ENCODE assay signal across 8 cellular contexts in genomic region chrX:129905787-129906580, GRCh38. TPM values are rescaled to one million over a fixed set of nuclear protein-coding genes. Genes with fewer than 3 reads are reported as not detected.
DNase-seq lines count a peak whose midpoint lies in the region; ATAC-seq, FAIRE-seq and TF ChIP-seq lines count a peak whose summit lies in the region.

A gene with protein sequence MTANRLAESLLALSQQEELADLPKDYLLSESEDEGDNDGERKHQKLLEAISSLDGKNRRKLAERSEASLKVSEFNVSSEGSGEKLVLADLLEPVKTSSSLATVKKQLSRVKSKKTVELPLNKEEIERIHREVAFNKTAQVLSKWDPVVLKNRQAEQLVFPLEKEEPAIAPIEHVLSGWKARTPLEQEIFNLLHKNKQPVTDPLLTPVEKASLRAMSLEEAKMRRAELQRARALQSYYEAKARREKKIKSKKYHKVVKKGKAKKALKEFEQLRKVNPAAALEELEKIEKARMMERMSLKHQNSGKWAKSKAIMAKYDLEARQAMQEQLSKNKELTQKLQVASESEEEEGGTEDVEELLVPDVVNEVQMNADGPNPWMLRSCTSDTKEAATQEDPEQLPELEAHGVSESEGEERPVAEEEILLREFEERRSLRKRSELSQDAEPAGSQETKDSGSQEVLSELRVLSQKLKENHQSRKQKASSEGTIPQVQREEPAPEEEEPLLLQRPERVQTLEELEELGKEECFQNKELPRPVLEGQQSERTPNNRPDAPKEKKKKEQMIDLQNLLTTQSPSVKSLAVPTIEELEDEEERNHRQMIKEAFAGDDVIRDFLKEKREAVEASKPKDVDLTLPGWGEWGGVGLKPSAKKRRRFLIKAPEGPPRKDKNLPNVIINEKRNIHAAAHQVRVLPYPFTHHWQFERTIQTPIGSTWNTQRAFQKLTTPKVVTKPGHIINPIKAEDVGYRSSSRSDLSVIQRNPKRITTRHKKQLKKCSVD (plus strand): TSS chrX:129906164. CDS start chrX:129906211, 47 bp downstream.

- H3K27ac ChIP-seq in keratinocyte (ENCODE audit: control insufficient read depth, insufficient read depth, low read length): peak within 1 kb of the TSS; percentile 71

- peak within 1 kb of the TSS; percentile 62 for H2AFZ ChIP-seq in keratinocyte (ENCODE audit: control insufficient read depth, low read length)

- TF ChIP-seq POLR2A in GM19099 (IDR thresholded peaks at IDR 0.05; ENCODE audit: extremely low read depth, insufficient read length, low read depth): peak; percentile 71

- peaks cover 12% of the 10 kb centered on the region for H3K79me2 ChIP-seq in keratinocyte (ENCODE audit: control insufficient read depth, insufficient read depth, low read length)

- H3K4me3 ChIP-seq in keratinocyte (ENCODE audit: control insufficient read depth in 2 of 3, extremely low read depth in 1 of 3, insufficient read depth in 2 of 3, low read depth in 1 of 3, low read length in 3 of 3): peak within 1 kb of the TSS; percentile 66 to 79 (median 72)

- H3K36me3 Mint-ChIP-seq in chondrocyte (ENCODE audit: low read depth): peaks cover 2% of the 10 kb centered on the region

- H3K9me1 ChIP-seq in keratinocyte (ENCODE audit: control insufficient read depth, extremely low read depth, insufficient read depth, low read length): peaks cover 2% of the 10 kb centered on the region

- H3K4me3 Mint-ChIP-seq in chondrocyte (ENCODE audit: unreplicated experiment): peak within 1 kb of the TSS; percentile 82

- ATAC-seq in HG03432 (IDR thresholded peaks at IDR 0.05; ENCODE audit: unreplicated experiment): peak; percentile 99

- DNase-seq in AG20443 (ENCODE audit: low spot score) (peak; percentile 85), NCI-H510A (lab: John Stamatoyannopoulos, UW) (peak; percentile 87), chondrocyte (ENCODE audit: low spot score) (peak; percentile 90), keratinocyte (ENCODE audit: low read depth, low spot score) (peak; percentile 32)
- peak; percentile 74 for DNase-seq in activated CD4-positive, alpha-beta T cell treated with anti-CD3 and anti-CD28 coated beads for 1 hour
- DNase-seq in stimulated activated CD4-positive, alpha-beta T cell treated with anti-CD3 and anti-CD28 coated beads, Interleukin-15, amount 100 ng/mL, for 1 hour (ENCODE audit: low read depth in 1 of 2, low spot score in 1 of 2): peak; percentile 54 to 64

- H3K4me2 ChIP-seq in keratinocyte (ENCODE audit: control insufficient read depth, extremely low read depth, insufficient read depth, low read depth, low read length): peak within 1 kb of the TSS; percentile 59

- H4K20me1 ChIP-seq in keratinocyte (ENCODE audit: control insufficient read depth, extremely low read depth, insufficient read depth, low read length): no peaks in the 10 kb centered on the region

- FAIRE-seq in keratinocyte (lab: Jason Lieb, UNC): peak; percentile 44

- H3K4me1 ChIP-seq in keratinocyte (ENCODE audit: control insufficient read depth, extremely low read depth, insufficient read depth, low read length): peaks cover 6% of the 10 kb centered on the region

- H3K4me1 Mint-ChIP-seq in chondrocyte (ENCODE audit: low read depth): peaks cover 3% of the 10 kb centered on the region

- H3K27ac Mint-ChIP-seq in chondrocyte (ENCODE audit: unreplicated experiment): peak within 1 kb of the TSS; percentile 94

- no peaks in the 10 kb centered on the region for H3K9me3 ChIP-seq in keratinocyte (ENCODE audit: control insufficient read depth, low read depth, low read length)

- peak; percentile 8 for TF ChIP-seq CTCF in chondrocyte (IDR thresholded peaks at IDR 0.05)
- no peak for TF ChIP-seq CTCF in keratinocyte (optimal IDR thresholded peaks at IDR 0.05 in 1 of 3, IDR thresholded peaks at IDR 0.05 in 1 of 3, conservative IDR thresholded peaks at IDR 0.05 in 1 of 3; ENCODE audit: extremely low read depth in 1 of 3, insufficient read depth in 2 of 3, low read length in 3 of 3)

- no peaks in the 10 kb centered on the region for H3K27me3 Mint-ChIP-seq in chondrocyte (ENCODE audit: low read depth)

- no peaks in the 10 kb centered on the region for H3K9me3 Mint-ChIP-seq in chondrocyte (ENCODE audit: low read depth)

- H3K27me3 ChIP-seq in keratinocyte (ENCODE audit: control insufficient read depth, extremely low read depth, insufficient read depth, low read length): no peaks in the 10 kb centered on the region

- H3K9ac ChIP-seq in keratinocyte (ENCODE audit: control insufficient read depth, extremely low read depth, insufficient read depth, low read length): peak within 1 kb of the TSS; percentile 82

- dilution Hi-C loops in keratinocyte (cut with MboI; ENCODE audit: extremely low pct_ligation_motif_present, low sequenced_read_pairs): no loop called here

- H3K36me3 ChIP-seq in keratinocyte (ENCODE audit: control insufficient read depth in 2 of 2, extremely low read depth in 1 of 2, insufficient read depth in 2 of 2, low read length in 2 of 2): peaks cover 3 to 4% of the 10 kb centered on the region in 2 experiments

RNA-seq across cellular contexts. Expression of the gene that starts here (rescaled TPM):
- 13.9 to 17.0 TPM (median 14.2 TPM) in 3 replicates for total RNA-seq in chondrocyte
- 18.3 to 30.6 TPM (median 29.1 TPM) in 3 replicates for polyA plus RNA-seq in keratinocyte
- polyA plus RNA-seq in keratinocyte (2011; ENCODE audit: low read depth): 21.8 TPM
- 22.4 and 24.8 TPM in 2 replicates for polyA plus RNA-seq in keratinocyte (2011; cell fraction: cytosol; rRNA removed)
- 23.7 and 32.5 TPM in 2 replicates for polyA plus RNA-seq in keratinocyte (2011; cell fraction: nucleus; rRNA removed)
- 11.9 and 28.0 TPM in 2 replicates for polyA plus RNA-seq in keratinocyte (2012; ENCODE audit: low replicate concordance)
- polyA minus RNA-seq in keratinocyte: 4.4 to 16.2 TPM (median 7.5 TPM) in 3 replicates
- polyA minus RNA-seq in keratinocyte (2011; cell fraction: cytosol; rRNA and poly(A)+ RNA removed): 13.2 TPM
- polyA minus RNA-seq in keratinocyte (2011; cell fraction: nucleus; rRNA and poly(A)+ RNA removed): 6.6 and 13.0 TPM in 2 replicates

Comparison
In these comparisons a context has a peak if more than half of its experiments do, and no peak if none do; other contexts are left out.
1. Peak in every context shown above with its lines: DNase-seq, ATAC-seq, H3K4me3 ChIP-seq and H3K27ac ChIP-seq.
2. DNase-seq: peak in every context shown above with its lines; median percentile 90 in chondrocyte; 87 in NCI-H510A; 85 in AG20443; 74 in activated CD4-positive, alpha-beta T cell treated with anti-CD3 and anti-CD28 coated beads for 1 hour; 59 in stimulated activated CD4-positive, alpha-beta T cell treated with anti-CD3 and anti-CD28 coated beads, Interleukin-15, amount 100 ng/mL, for 1 hour; 32 in keratinocyte.